In genomic region chr9:2615532-2615931, GRCh38 we compare ENCODE assay signal across 28 cellular contexts.
"Had no signal": no experiment of that assay in that cellular context is flagged by ENCODE, and none has a peak within 500 bp of the region (broad histone marks: within the 10 kb centered on the region; RNA-seq: fewer than 3 reads in every experiment).

No MANE protein-coding gene starts in this region.

- H3K27me3 ChIP-seq: colonic mucosa, esophagus squamous epithelium, gastrocnemius medialis had no signal

- H3K27ac ChIP-seq: colonic mucosa, epithelial cell of prostate, esophagus squamous epithelium, gastrocnemius medialis, hepatocyte, left lung had no signal

- H3K4me3 ChIP-seq: colonic mucosa, esophagus squamous epithelium, gastrocnemius medialis, hepatocyte, left lung, lung had no signal

- H3K9me3 ChIP-seq: colonic mucosa, esophagus squamous epithelium, gastrocnemius medialis, left lung had no signal

- FAIRE-seq: endometrium, kidney had no signal

- H3K4me1 ChIP-seq: colonic mucosa, left lung had no signal

- ATAC-seq: effector memory CD8-positive, alpha-beta T cell; esophagus mucosa; gastrocnemius medialis; left colon; left lung; left ventricle myocardium superior had no signal

- H3K36me3 ChIP-seq: colonic mucosa, esophagus squamous epithelium, gastrocnemius medialis, left lung had no signal

- DNase-seq: colonic mucosa; cortex of kidney; effector CD8-positive, alpha-beta T cell; effector memory CD8-positive, alpha-beta T cell; endodermal cell; erythroblast; esophagus squamous epithelium; foreskin fibroblast; foreskin melanocyte; gastrocnemius medialis; glutamatergic neuron; head of caudate nucleus; hypothalamus; immature natural killer cell; islet precursor cell; kidney; kidney glomerular epithelial cell; left colon; left lung; left ventricle myocardium superior; mammary epithelial cell; mesendoderm; midbrain had no signal
